In the genomic region with DNA sequence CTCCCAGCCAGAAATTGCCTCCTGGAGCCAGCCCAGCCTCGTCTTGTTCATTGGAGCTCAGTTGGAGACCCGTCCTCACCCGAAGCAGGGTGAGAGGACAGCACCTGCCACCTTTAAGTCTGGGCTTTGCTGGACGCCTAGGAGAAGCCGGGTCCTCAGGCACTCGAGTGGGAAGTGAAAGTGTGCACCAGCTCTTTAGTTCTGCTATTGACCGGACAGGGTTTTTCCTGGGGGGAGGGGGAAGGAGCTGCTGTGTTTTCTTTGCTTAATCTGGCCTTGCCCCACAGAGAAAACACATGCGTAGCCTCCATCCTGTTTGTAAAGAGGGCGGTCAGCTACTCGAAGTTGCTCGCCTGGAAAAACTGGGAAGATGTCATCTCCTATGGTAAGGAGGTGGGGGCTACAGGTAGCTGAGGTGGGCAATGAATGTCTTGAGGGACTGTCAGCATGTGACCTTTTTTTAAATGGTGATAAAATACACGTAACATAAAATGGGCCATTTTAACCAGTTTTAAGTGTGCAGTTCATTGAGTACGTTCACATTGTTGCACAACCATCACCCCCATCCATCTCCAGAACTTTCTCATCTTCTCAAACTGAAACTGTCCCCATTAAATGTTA, we compare ENCODE assay signal across 1 cellular context.
TF ChIP-seq lines count a peak whose summit lies in the region.

No MANE protein-coding gene starts in this region.

TF ChIP-seq in GM12878, 131 proteins besides CTCF, POLR2A, EP300 and RAD21 (continues in another document):
- TF ChIP-seq, protein P1, sequence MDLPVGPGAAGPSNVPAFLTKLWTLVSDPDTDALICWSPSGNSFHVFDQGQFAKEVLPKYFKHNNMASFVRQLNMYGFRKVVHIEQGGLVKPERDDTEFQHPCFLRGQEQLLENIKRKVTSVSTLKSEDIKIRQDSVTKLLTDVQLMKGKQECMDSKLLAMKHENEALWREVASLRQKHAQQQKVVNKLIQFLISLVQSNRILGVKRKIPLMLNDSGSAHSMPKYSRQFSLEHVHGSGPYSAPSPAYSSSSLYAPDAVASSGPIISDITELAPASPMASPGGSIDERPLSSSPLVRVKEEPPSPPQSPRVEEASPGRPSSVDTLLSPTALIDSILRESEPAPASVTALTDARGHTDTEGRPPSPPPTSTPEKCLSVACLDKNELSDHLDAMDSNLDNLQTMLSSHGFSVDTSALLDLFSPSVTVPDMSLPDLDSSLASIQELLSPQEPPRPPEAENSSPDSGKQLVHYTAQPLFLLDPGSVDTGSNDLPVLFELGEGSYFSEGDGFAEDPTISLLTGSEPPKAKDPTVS (IDR thresholded peaks at IDR 0.05; ENCODE audit: low read depth, low read length), result no peak; the same call in 1 of the 2 replicates
- TF ChIP-seq PML (IDR thresholded peaks at IDR 0.05; ENCODE audit: low read length) (no peak), NKRF (conservative IDR thresholded peaks at IDR 0.05) (no peak; the same call in 1 of the 2 replicates), BCL11A (IDR thresholded peaks at IDR 0.05; ENCODE audit: low read depth, low read length) (peak; percentile 82), STAT3 (IDR thresholded peaks at IDR 0.05; ENCODE audit: low read depth, low read length) (no peak), TCF3 (IDR thresholded peaks at IDR 0.05; ENCODE audit: borderline replicate concordance, insufficient read depth, low read depth, low read length) (0 out of 2 replicates have a peak, but pooled peaks have one; percentile 21), ZSCAN29 (IDR thresholded peaks at IDR 0.05) (no peak), GATAD2B (conservative IDR thresholded peaks at IDR 0.05; ENCODE audit: low read depth) (peak; percentile 86), HDAC6 (IDR thresholded peaks at IDR 0.05; ENCODE audit: unreplicated experiment) (no peak), SMARCA5 (IDR thresholded peaks at IDR 0.05) (peak; percentile 29; the same call in 1 of the 2 replicates), NR2C2 (IDR thresholded peaks at IDR 0.05; ENCODE audit: borderline replicate concordance, control insufficient read depth, insufficient read length, low read depth) (no peak), CEBPZ (IDR thresholded peaks at IDR 0.05; ENCODE audit: low read depth, low read length) (no peak), ZNF207 (IDR thresholded peaks at IDR 0.05; ENCODE audit: borderline replicate concordance) (no peak), IRF4 (IDR thresholded peaks at IDR 0.05; ENCODE audit: low read depth, low read length) (peak; percentile 89; the same call in 1 of the 2 replicates), ZNF384 (IDR thresholded peaks at IDR 0.05; ENCODE audit: borderline replicate concordance, low read depth, low read length) (no peak), SIX5 (IDR thresholded peaks at IDR 0.05; ENCODE audit: low read depth, low read length, severe bottlenecking) (no peak), ZNF274 (IDR thresholded peaks at IDR 0.05; ENCODE audit: insufficient read depth, insufficient read length) (no peak), BRCA1 (IDR thresholded peaks at IDR 0.05; ENCODE audit: low read depth, low read length) (no peak), SMC3 (IDR thresholded peaks at IDR 0.05; ENCODE audit: borderline replicate concordance, low read length) (peak; percentile 12; the same call in 1 of the 2 replicates), ATF7 (IDR thresholded peaks at IDR 0.05; ENCODE audit: low read depth) (peak; percentile 53; the same call in 1 of the 2 replicates), MTA2 (IDR thresholded peaks at IDR 0.05; ENCODE audit: low read depth) (peak; percentile 76), NRF1 (conservative IDR thresholded peaks at IDR 0.05; ENCODE audit: low read depth, low read length) (no peak), SMAD5 (IDR thresholded peaks at IDR 0.05; ENCODE audit: low read depth) (no peak), ELK1 (IDR thresholded peaks at IDR 0.05; ENCODE audit: low read depth, low read length) (no peak), ZBTB11 (CRISPR knock-in tag; IDR thresholded peaks at IDR 0.05) (no peak), FOXM1 (IDR thresholded peaks at IDR 0.05; ENCODE audit: low read depth, low read length) (peak; percentile 83), ZBED1 (IDR thresholded peaks at IDR 0.05; ENCODE audit: borderline replicate concordance) (0 out of 2 replicates have a peak, but pooled peaks have one; percentile 30), SUPT20H (IDR thresholded peaks at IDR 0.05; ENCODE audit: borderline replicate concordance, control insufficient read depth, low read depth, low read length) (no peak), CBFB (IDR thresholded peaks at IDR 0.05; ENCODE audit: low read depth) (no peak)
- TF ChIP-seq, protein P2, sequence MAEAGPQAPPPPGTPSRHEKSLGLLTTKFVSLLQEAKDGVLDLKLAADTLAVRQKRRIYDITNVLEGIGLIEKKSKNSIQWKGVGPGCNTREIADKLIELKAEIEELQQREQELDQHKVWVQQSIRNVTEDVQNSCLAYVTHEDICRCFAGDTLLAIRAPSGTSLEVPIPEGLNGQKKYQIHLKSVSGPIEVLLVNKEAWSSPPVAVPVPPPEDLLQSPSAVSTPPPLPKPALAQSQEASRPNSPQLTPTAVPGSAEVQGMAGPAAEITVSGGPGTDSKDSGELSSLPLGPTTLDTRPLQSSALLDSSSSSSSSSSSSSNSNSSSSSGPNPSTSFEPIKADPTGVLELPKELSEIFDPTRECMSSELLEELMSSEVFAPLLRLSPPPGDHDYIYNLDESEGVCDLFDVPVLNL (IDR thresholded peaks at IDR 0.05; ENCODE audit: low read depth, low read length), result no peak
- TF ChIP-seq, protein P3, sequence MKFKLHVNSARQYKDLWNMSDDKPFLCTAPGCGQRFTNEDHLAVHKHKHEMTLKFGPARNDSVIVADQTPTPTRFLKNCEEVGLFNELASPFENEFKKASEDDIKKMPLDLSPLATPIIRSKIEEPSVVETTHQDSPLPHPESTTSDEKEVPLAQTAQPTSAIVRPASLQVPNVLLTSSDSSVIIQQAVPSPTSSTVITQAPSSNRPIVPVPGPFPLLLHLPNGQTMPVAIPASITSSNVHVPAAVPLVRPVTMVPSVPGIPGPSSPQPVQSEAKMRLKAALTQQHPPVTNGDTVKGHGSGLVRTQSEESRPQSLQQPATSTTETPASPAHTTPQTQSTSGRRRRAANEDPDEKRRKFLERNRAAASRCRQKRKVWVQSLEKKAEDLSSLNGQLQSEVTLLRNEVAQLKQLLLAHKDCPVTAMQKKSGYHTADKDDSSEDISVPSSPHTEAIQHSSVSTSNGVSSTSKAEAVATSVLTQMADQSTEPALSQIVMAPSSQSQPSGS (IDR thresholded peaks at IDR 0.05; ENCODE audit: low read length), result peak; percentile 80
- TF ChIP-seq, protein P4, sequence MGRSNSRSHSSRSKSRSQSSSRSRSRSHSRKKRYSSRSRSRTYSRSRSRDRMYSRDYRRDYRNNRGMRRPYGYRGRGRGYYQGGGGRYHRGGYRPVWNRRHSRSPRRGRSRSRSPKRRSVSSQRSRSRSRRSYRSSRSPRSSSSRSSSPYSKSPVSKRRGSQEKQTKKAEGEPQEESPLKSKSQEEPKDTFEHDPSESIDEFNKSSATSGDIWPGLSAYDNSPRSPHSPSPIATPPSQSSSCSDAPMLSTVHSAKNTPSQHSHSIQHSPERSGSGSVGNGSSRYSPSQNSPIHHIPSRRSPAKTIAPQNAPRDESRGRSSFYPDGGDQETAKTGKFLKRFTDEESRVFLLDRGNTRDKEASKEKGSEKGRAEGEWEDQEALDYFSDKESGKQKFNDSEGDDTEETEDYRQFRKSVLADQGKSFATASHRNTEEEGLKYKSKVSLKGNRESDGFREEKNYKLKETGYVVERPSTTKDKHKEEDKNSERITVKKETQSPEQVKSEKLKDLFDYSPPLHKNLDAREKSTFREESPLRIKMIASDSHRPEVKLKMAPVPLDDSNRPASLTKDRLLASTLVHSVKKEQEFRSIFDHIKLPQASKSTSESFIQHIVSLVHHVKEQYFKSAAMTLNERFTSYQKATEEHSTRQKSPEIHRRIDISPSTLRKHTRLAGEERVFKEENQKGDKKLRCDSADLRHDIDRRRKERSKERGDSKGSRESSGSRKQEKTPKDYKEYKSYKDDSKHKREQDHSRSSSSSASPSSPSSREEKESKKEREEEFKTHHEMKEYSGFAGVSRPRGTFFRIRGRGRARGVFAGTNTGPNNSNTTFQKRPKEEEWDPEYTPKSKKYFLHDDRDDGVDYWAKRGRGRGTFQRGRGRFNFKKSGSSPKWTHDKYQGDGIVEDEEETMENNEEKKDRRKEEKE (IDR thresholded peaks at IDR 0.05), result no peak
- TF ChIP-seq, protein P5, sequence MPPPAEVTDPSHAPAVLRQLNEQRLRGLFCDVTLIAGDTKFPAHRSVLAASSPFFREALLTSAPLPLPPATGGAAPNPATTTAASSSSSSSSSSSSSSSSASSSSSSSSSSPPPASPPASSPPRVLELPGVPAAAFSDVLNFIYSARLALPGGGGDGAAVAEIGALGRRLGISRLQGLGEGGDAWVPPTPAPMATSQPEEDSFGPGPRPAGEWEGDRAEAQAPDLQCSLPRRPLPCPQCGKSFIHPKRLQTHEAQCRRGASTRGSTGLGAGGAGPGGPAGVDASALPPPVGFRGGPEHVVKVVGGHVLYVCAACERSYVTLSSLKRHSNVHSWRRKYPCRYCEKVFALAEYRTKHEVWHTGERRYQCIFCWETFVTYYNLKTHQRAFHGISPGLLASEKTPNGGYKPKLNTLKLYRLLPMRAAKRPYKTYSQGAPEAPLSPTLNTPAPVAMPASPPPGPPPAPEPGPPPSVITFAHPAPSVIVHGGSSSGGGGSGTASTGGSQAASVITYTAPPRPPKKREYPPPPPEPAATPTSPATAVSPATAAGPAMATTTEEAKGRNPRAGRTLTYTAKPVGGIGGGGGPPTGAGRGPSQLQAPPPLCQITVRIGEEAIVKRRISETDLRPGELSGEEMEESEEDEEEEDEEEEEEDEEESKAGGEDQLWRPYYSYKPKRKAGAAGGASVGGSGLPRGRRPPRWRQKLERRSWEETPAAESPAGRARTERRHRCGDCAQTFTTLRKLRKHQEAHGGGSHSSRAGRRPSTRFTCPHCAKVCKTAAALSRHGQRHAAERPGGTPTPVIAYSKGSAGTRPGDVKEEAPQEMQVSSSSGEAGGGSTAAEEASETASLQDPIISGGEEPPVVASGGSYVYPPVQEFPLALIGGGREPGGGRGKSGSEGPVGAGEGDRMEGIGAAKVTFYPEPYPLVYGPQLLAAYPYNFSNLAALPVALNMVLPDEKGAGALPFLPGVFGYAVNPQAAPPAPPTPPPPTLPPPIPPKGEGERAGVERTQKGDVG (CRISPR knock-in tag; IDR thresholded peaks at IDR 0.05), result no peak
